In the genomic region with DNA sequence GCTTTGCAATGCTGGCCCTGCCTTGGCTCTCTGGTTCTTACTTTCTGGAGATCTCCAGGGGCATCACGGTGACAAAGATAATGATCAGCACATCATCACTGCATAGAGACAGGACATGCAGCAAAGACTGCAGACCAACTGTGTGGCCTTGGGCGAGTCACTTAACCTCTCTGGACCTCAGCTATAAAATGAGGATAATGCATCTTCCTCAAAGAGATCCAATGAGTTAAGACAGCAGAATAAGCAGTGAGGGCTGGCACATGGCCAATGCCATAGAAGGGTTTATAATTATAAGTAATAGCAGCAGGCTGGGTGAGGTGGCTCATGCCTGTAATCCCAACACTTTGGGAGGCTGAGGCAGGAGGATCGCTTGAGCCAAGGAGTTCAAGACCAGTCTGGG, we compare ENCODE assay signal across 17 cellular contexts. TPM values are rescaled to one million over a fixed set of nuclear protein-coding genes. Genes with fewer than 3 reads are reported as not detected.
"Had no signal": no experiment of that assay in that cellular context is flagged by ENCODE, and none has a peak within 500 bp of the region (broad histone marks: within the 10 kb centered on the region; RNA-seq: fewer than 3 reads in every experiment).

No MANE protein-coding gene starts in this region.

- H3K4me3 ChIP-seq: gastrocnemius medialis, mucosa of descending colon, thyroid gland had no signal

- FAIRE-seq: bronchial epithelial cell, urothelium cell line had no signal

- H3K4me1 ChIP-seq: gastrocnemius medialis, thyroid gland had no signal

- H3K27me3 ChIP-seq: thyroid gland had no signal

- H3K36me3 ChIP-seq: gastrocnemius medialis, thyroid gland had no signal

- H3K27ac ChIP-seq: gastrocnemius medialis, thyroid gland had no signal

- H3K9me3 ChIP-seq: gastrocnemius medialis, mucosa of descending colon, thyroid gland had no signal

- ATAC-seq: activated CD4-positive, CD25-positive, alpha-beta regulatory T cell treated with anti-CD3 and anti-CD28 coated beads, Interleukin-2, amount 50 U/mL, for 24 hours; gastrocnemius medialis; left lobe of liver; mucosa of descending colon; naive thymus-derived CD4-positive, alpha-beta T cell; stimulated activated effector memory CD8-positive, alpha-beta T cell treated with anti-CD3 and anti-CD28 coated beads, Interleukin-12 subunit alpha, Interleukin-12 subunit beta, amount 100 ng/mL, for 72 hours had no signal

- DNase-seq: activated naive CD4-positive, alpha-beta T cell; aorta; dermis blood vessel endothelial cell; gastrocnemius medialis; islet precursor cell; mucosa of descending colon; naive thymus-derived CD4-positive, alpha-beta T cell; posterior cingulate gyrus; thyroid gland had no signal

RNA-seq across cellular contexts. Expression of a gene that starts 2.4 kb away (rescaled TPM):
- total RNA-seq: activated CD8-positive, alpha-beta memory T cell treated with anti-CD3 and anti-CD28 coated beads for 36 hours; bronchial epithelial cell; dermis blood vessel endothelial cell; epithelial cell of proximal tubule had no signal
- polyA plus RNA-seq: aorta had no signal

RNA-seq across cellular contexts. Expression of a gene that starts 12.0 kb away (rescaled TPM):
- total RNA-seq: bronchial epithelial cell, cerebellum, epithelial cell of proximal tubule, gastrocnemius medialis, mucosa of descending colon, thyroid gland had no signal
- polyA plus RNA-seq: aorta; naive thymus-derived CD4-positive, alpha-beta T cell had no signal

RNA-seq across cellular contexts. Expression of a gene that starts 34.7 kb away (rescaled TPM):
- total RNA-seq: cerebellum had no signal
